ENCODE assay signal across 16 cellular contexts in genomic region chr3:37668431-37668830, GRCh38.
DNase-seq lines count a peak whose midpoint lies in the region; ATAC-seq and TF ChIP-seq lines count a peak whose summit lies in the region.
"Had no signal": no experiment of that assay in that cellular context is flagged by ENCODE, and none has a peak within 500 bp of the region (broad histone marks: within the 10 kb centered on the region; RNA-seq: fewer than 3 reads in every experiment).

No MANE protein-coding gene starts in this region.

- H3K27ac ChIP-seq in heart left ventricle (peak overlapping the region in 11 of 12 donors; percentile 15 to 86 (median 63)), parathyroid adenoma (peak overlapping the region; percentile 39)
- H3K27ac ChIP-seq: WERI-Rb-1 had no signal

- WGBS in heart left ventricle, 4 donors, result 16 to 39% (median 26%) methylated on average over 5 of the region's 5 CpGs

- intact Hi-C loops in heart left ventricle (cut with DNase I), result loop anchor here in 1 of 10 donors (5.0 kb wide), 1 partner anchor 69 kb away; no protein-coding TSS in a partner anchor
- intact Hi-C loops in activated CD4-positive, alpha-beta memory T cell treated with anti-CD3 and anti-CD28 coated beads for 36 hours (cut with micrococcal nuclease), result no loop called here

- TF ChIP-seq CTCF in AG10803 (conservative IDR thresholded peaks at IDR 0.05; ENCODE audit: low read length) (no peak), heart left ventricle (IDR thresholded peaks at IDR 0.05) (no peak), parathyroid adenoma (IDR thresholded peaks at IDR 0.05) (no peak)

- no peaks in the 10 kb centered on the region for H3K4me1 Mint-ChIP-seq in activated CD4-positive, alpha-beta memory T cell treated with anti-CD3 and anti-CD28 coated beads for 36 hours (ENCODE audit: low read depth)
- H3K4me1 Mint-ChIP-seq in natural killer cell treated with Interleukin-12 subunit alpha and Interleukin-12 subunit beta and Interleukin-15 and Interleukin-18, amount 100 ng/mL, for 72 hours (ENCODE audit: low read depth in 2 of 2), result no peaks in the 10 kb centered on the region

- no peaks in the 10 kb centered on the region for H3K36me3 ChIP-seq in heart left ventricle
- H3K36me3 ChIP-seq in parathyroid adenoma (ENCODE audit: control insufficient read depth, insufficient read depth, low read length), result no peaks in the 10 kb centered on the region
- H3K36me3 ChIP-seq: transverse colon, WERI-Rb-1 had no signal

- ATAC-seq in heart left ventricle (peak; percentile 30 to 66 (median 48)), HG02588 (IDR thresholded peaks at IDR 0.05; ENCODE audit: unreplicated experiment) (no peak)
- no peak for ATAC-seq in natural killer cell treated with Interleukin-12 subunit alpha and Interleukin-12 subunit beta and Interleukin-15 and Interleukin-18, amount 100 ng/mL, for 72 hours

- H3K27ac Mint-ChIP-seq in activated CD4-positive, alpha-beta memory T cell treated with anti-CD3 and anti-CD28 coated beads for 36 hours, result no peak overlapping the region
- H3K27ac Mint-ChIP-seq in natural killer cell treated with Interleukin-12 subunit alpha and Interleukin-12 subunit beta and Interleukin-15 and Interleukin-18, amount 100 ng/mL, for 72 hours, result no peak overlapping the region
- H3K27ac Mint-ChIP-seq: dendritic cell treated with granulocyte-macrophage colony-stimulating factor and Interleukin-4, amounts not matched to agents 40 ng/mL and 50 ng/mL, for 4 days had no signal

- POLR2A ChIA-PET in activated CD4-positive, alpha-beta memory T cell treated with anti-CD3 and anti-CD28 coated beads for 36 hours (lab: Charles Lee), result no interaction called here

- H3K4me2 ChIP-seq in parathyroid adenoma (ENCODE audit: low read length), result no peak overlapping the region

- H3K9ac ChIP-seq in parathyroid adenoma, result no peak overlapping the region

- H3K4me3 Mint-ChIP-seq in activated CD4-positive, alpha-beta memory T cell treated with anti-CD3 and anti-CD28 coated beads for 36 hours, result no peak overlapping the region
- H3K4me3 Mint-ChIP-seq in natural killer cell treated with Interleukin-12 subunit alpha and Interleukin-12 subunit beta and Interleukin-15 and Interleukin-18, amount 100 ng/mL, for 72 hours, result no peak overlapping the region
- H3K4me3 Mint-ChIP-seq: dendritic cell treated with granulocyte-macrophage colony-stimulating factor and Interleukin-4, amounts not matched to agents 40 ng/mL and 50 ng/mL, for 4 days had no signal

- CTCF ChIA-PET in activated CD4-positive, alpha-beta memory T cell treated with anti-CD3 and anti-CD28 coated beads for 36 hours (lab: Charles Lee), result no interaction called here

- no peak overlapping the region for H3K4me3 ChIP-seq in AG10803 (ENCODE audit: low read length)
- no peak overlapping the region for H3K4me3 ChIP-seq in heart left ventricle
- no peak overlapping the region for H3K4me3 ChIP-seq in parathyroid adenoma (ENCODE audit: low read depth, low read length)
- H3K4me3 ChIP-seq: transverse colon had no signal

- H3K79me2 ChIP-seq in parathyroid adenoma, result no peaks in the 10 kb centered on the region

- no peaks in the 10 kb centered on the region for H3K36me3 Mint-ChIP-seq in activated CD4-positive, alpha-beta memory T cell treated with anti-CD3 and anti-CD28 coated beads for 36 hours
- H3K36me3 Mint-ChIP-seq in natural killer cell treated with Interleukin-12 subunit alpha and Interleukin-12 subunit beta and Interleukin-15 and Interleukin-18, amount 100 ng/mL, for 72 hours, result no peaks in the 10 kb centered on the region

- H3K27me3 Mint-ChIP-seq in activated CD4-positive, alpha-beta memory T cell treated with anti-CD3 and anti-CD28 coated beads for 36 hours, result peaks cover 7% of the 10 kb centered on the region
- peaks cover 1 to 7% of the 10 kb centered on the region in 2 donors for H3K27me3 Mint-ChIP-seq in natural killer cell treated with Interleukin-12 subunit alpha and Interleukin-12 subunit beta and Interleukin-15 and Interleukin-18, amount 100 ng/mL, for 72 hours

- DNase-seq in AG10803 (ENCODE audit: low read depth), result peak; percentile 11
- DNase-seq in astrocyte of the hippocampus (ENCODE audit: low read depth, low spot score), result peak; percentile 73
- peak in 2 of 5 donors; percentile 42 to 51 for DNase-seq in heart left ventricle
- DNase-seq in activated CD4-positive, alpha-beta memory T cell treated with anti-CD3 and anti-CD28 coated beads for 36 hours, result no peak
- no peak for DNase-seq in kidney glomerular epithelial cell (lab: John Stamatoyannopoulos, UW)
- no peak for DNase-seq in natural killer cell treated with Interleukin-12 subunit alpha and Interleukin-12 subunit beta and Interleukin-15 and Interleukin-18, amount 100 ng/mL, for 72 hours (ENCODE audit: low spot score)
- DNase-seq: ACHN; activated CD8-positive, alpha-beta memory T cell treated with anti-CD3 and anti-CD28 coated beads, Interleukin-2, amount 50 U/mL, for 4 hours; OCI-M1; stimulated activated CD4-positive, alpha-beta T cell treated with anti-CD3 and anti-CD28 coated beads, Interleukin-12 subunit alpha, Interleukin-12 subunit beta, amount 100 ng/mL, for 4 hours; SW 1271; WERI-Rb-1 had no signal

- H3K9me3 ChIP-seq in heart left ventricle (no peaks in the 10 kb centered on the region), parathyroid adenoma (ENCODE audit: control insufficient read depth, low read length) (no peaks in the 10 kb centered on the region)
- H3K9me3 ChIP-seq: transverse colon had no signal

- no peaks in the 10 kb centered on the region for H3K27me3 ChIP-seq in heart left ventricle
- no peaks in the 10 kb centered on the region for H3K27me3 ChIP-seq in parathyroid adenoma (ENCODE audit: control insufficient read depth, insufficient read depth, low read length)
- H3K27me3 ChIP-seq: transverse colon had no signal

- H3K9me3 Mint-ChIP-seq in activated CD4-positive, alpha-beta memory T cell treated with anti-CD3 and anti-CD28 coated beads for 36 hours, result no peaks in the 10 kb centered on the region
- H3K9me3 Mint-ChIP-seq in natural killer cell treated with Interleukin-12 subunit alpha and Interleukin-12 subunit beta and Interleukin-15 and Interleukin-18, amount 100 ng/mL, for 72 hours, result no peaks in the 10 kb centered on the region
- H3K9me3 Mint-ChIP-seq: dendritic cell treated with granulocyte-macrophage colony-stimulating factor and Interleukin-4, amounts not matched to agents 40 ng/mL and 50 ng/mL, for 4 days had no signal

- H3K4me1 ChIP-seq in heart left ventricle (peaks cover 0 to 60% (median 37%) of the 10 kb centered on the region in 12 donors), parathyroid adenoma (peaks cover 16% of the 10 kb centered on the region)

- peak overlapping the region; percentile 63 for H2AFZ ChIP-seq in parathyroid adenoma

- no peak for TF ChIP-seq POLR2A in heart left ventricle (IDR thresholded peaks at IDR 0.05)

Comparison
In these comparisons a context has a peak if more than half of its experiments do, and no peak if none do; other contexts are left out.
1. DNase-seq: peak in AG10803 (single experiment) and astrocyte of the hippocampus (single experiment); none in activated CD4-positive, alpha-beta memory T cell treated with anti-CD3 and anti-CD28 coated beads for 36 hours (single experiment), kidney glomerular epithelial cell (single experiment) and natural killer cell treated with Interleukin-12 subunit alpha and Interleukin-12 subunit beta and Interleukin-15 and Interleukin-18, amount 100 ng/mL, for 72 hours (single experiment).
2. ATAC-seq: peak in heart left ventricle (4 of 4); none in HG02588 (single experiment) and natural killer cell treated with Interleukin-12 subunit alpha and Interleukin-12 subunit beta and Interleukin-15 and Interleukin-18, amount 100 ng/mL, for 72 hours (0 of 2).